In genomic region chr3:67362686-67363085, GRCh38 we compare ENCODE assay signal across 12 cellular contexts.
DNase-seq lines count a peak whose midpoint lies in the region; FAIRE-seq and TF ChIP-seq lines count a peak whose summit lies in the region.
"Had no signal": no experiment of that assay in that cellular context is flagged by ENCODE, and none has a peak within 500 bp of the region (broad histone marks: within the 10 kb centered on the region; RNA-seq: fewer than 3 reads in every experiment).

No MANE protein-coding gene starts in this region.

- no peaks in the 10 kb centered on the region for H3K9me3 ChIP-seq in testis
- H3K9me3 ChIP-seq: ascending aorta had no signal

- no peak for TF ChIP-seq POLR2A in testis (IDR thresholded peaks at IDR 0.05)

- no peaks in the 10 kb centered on the region for H3K36me3 ChIP-seq in testis (ENCODE audit: low read depth, missing control alignments)
- H3K36me3 ChIP-seq: ascending aorta had no signal

- intact Hi-C loops in testis (cut with DNase I; ENCODE audit: low total_unique reads) = no loop called here

- no peaks in the 10 kb centered on the region for H3K27me3 ChIP-seq in testis
- H3K27me3 ChIP-seq: ascending aorta had no signal

- no peak for FAIRE-seq in urothelium cell line (lab: Jason Lieb, UNC)

- H3K27ac ChIP-seq in testis = no peak overlapping the region
- H3K27ac ChIP-seq: ascending aorta had no signal

- no peaks in the 10 kb centered on the region for H3K4me1 ChIP-seq in testis
- H3K4me1 ChIP-seq: ascending aorta had no signal

- no peak for TF ChIP-seq CTCF in choroid plexus epithelial cell (conservative IDR thresholded peaks at IDR 0.05; ENCODE audit: low read depth, low read length)
- TF ChIP-seq CTCF in testis (IDR thresholded peaks at IDR 0.05) = no peak

- H3K4me3 ChIP-seq in choroid plexus epithelial cell (ENCODE audit: low read depth, low read length) (no peak overlapping the region), testis (no peak overlapping the region)
- H3K4me3 ChIP-seq: ascending aorta had no signal

- WGBS in testis, 2 donors = 24 to 49% methylated on average over 4 of the region's 4 CpGs

- peak; percentile 46 for DNase-seq in stimulated activated CD4-positive, alpha-beta T cell treated with anti-CD3 and anti-CD28 coated beads, Interleukin-15, amount 100 ng/mL, for 24 hours
- no peak for DNase-seq in stimulated activated CD4-positive, alpha-beta T cell treated with anti-CD3 and anti-CD28 coated beads, Interleukin-4, amount 100 ng/mL, for 1 hour
- peak; percentile 49 for DNase-seq in NCI-H69 (lab: John Stamatoyannopoulos, UW)
- DNase-seq in choroid plexus epithelial cell (ENCODE audit: low read depth) = peak; percentile 28
- peak; percentile 20 for DNase-seq in urothelium cell line (ENCODE audit: low spot score)
- DNase-seq in NCI-H524 (lab: John Stamatoyannopoulos, UW) = no peak
- DNase-seq in testis = no peak
- no peak for DNase-seq in NCI-H774 (lab: John Stamatoyannopoulos, UW)
- DNase-seq: C1 segment of cervical spinal cord, NCI-H1694 treated with DMSO at 0.1 percent for 48 hours, SIG-M5 had no signal

Comparison
In these comparisons a context has a peak if more than half of its experiments do, and no peak if none do; other contexts are left out.
1. DNase-seq: peak in stimulated activated CD4-positive, alpha-beta T cell treated with anti-CD3 and anti-CD28 coated beads, Interleukin-15, amount 100 ng/mL, for 24 hours (single experiment), NCI-H69 (single experiment), choroid plexus epithelial cell (single experiment) and urothelium cell line (single experiment); none in stimulated activated CD4-positive, alpha-beta T cell treated with anti-CD3 and anti-CD28 coated beads, Interleukin-4, amount 100 ng/mL, for 1 hour (single experiment), NCI-H524 (0 of 2), testis (single experiment) and NCI-H774 (single experiment).